ENCODE assay signal across 31 cellular contexts in genomic region chr1:170604065-170604464, GRCh38. TPM values are rescaled to one million over a fixed set of nuclear protein-coding genes. Genes with fewer than 3 reads are reported as not detected.
"Had no signal": no experiment of that assay in that cellular context is flagged by ENCODE, and none has a peak within 500 bp of the region (broad histone marks: within the 10 kb centered on the region; RNA-seq: fewer than 3 reads in every experiment).

No MANE protein-coding gene starts in this region.

- H3K36me3 Mint-ChIP-seq: activated CD4-positive, alpha-beta memory T cell treated with anti-CD3 and anti-CD28 coated beads for 36 hours; activated naive CD4-positive, alpha-beta T cell treated with anti-CD3 and anti-CD28 coated beads, Interleukin-2, amount 10 ng/mL, durations not matched to agents 7 days and 5 days; activated naive CD8-positive, alpha-beta T cell treated with anti-CD3 and anti-CD28 coated beads for 36 hours had no signal

- H3K4me3 ChIP-seq: breast epithelium, MG63, Peyer's patch, SJSA1 had no signal

- H3K36me3 ChIP-seq: MG63, Peyer's patch, SJSA1 had no signal

- H3K9me3 ChIP-seq: MG63, SJSA1 had no signal

- DNase-seq: activated CD4-positive, alpha-beta memory T cell treated with anti-CD3 and anti-CD28 coated beads for 36 hours; activated CD4-positive, alpha-beta T cell treated with anti-CD3 and anti-CD28 coated beads, Interleukin-2, amount 10 ng/mL, durations not matched to agents 7 days and 5 days; activated CD4-positive, CD25-positive, alpha-beta regulatory T cell; activated CD8-positive, alpha-beta memory T cell treated with anti-CD3 and anti-CD28 coated beads for 24 hours; activated gamma-delta T cell treated with Interleukin-2 at 50 U/mL for 16 hours; activated naive CD4-positive, alpha-beta T cell treated with anti-CD3 and anti-CD28 coated beads, Interleukin-2, amount 10 ng/mL, durations not matched to agents 7 days and 5 days; activated naive CD8-positive, alpha-beta T cell treated with anti-CD3 and anti-CD28 coated beads for 36 hours; activated T-cell treated with anti-CD3 and anti-CD28 coated beads for 4 hours; activated T-cell treated with anti-CD3 and anti-CD28 coated beads, Interleukin-2, amount 50 U/mL, for 72 hours; caudate nucleus; MG63; MV-4-11; NCI-H1092 treated with DMSO at 0.1 percent for 48 hours; NCI-H1417 treated with DMSO at 0.1 percent for 48 hours; NCI-H1694; NCI-H2029; NCI-H2107; NCI-H2171 treated with DMSO at 0.1 percent for 48 hours; NCI-H226; NCI-H526; NCI-H774; OCI-M1; Peyer's patch; SHP77; T-helper 1 cell had no signal

- H3K4me1 Mint-ChIP-seq: activated CD4-positive, alpha-beta T cell treated with anti-CD3 and anti-CD28 coated beads, Interleukin-2, amount 10 ng/mL, durations not matched to agents 7 days and 5 days; activated naive CD4-positive, alpha-beta T cell treated with anti-CD3 and anti-CD28 coated beads, Interleukin-2, amount 10 ng/mL, durations not matched to agents 7 days and 5 days; activated naive CD8-positive, alpha-beta T cell treated with anti-CD3 and anti-CD28 coated beads for 36 hours had no signal

- H3K4me1 ChIP-seq: breast epithelium, Peyer's patch, SJSA1 had no signal

- H3K27me3 Mint-ChIP-seq: activated CD4-positive, alpha-beta T cell treated with anti-CD3 and anti-CD28 coated beads, Interleukin-2, amount 10 ng/mL, durations not matched to agents 7 days and 5 days; activated naive CD4-positive, alpha-beta T cell treated with anti-CD3 and anti-CD28 coated beads, Interleukin-2, amount 10 ng/mL, durations not matched to agents 7 days and 5 days had no signal

- H3K27ac Mint-ChIP-seq: activated CD4-positive, alpha-beta memory T cell treated with anti-CD3 and anti-CD28 coated beads for 36 hours; activated CD4-positive, alpha-beta T cell treated with anti-CD3 and anti-CD28 coated beads, Interleukin-2, amount 10 ng/mL, durations not matched to agents 7 days and 5 days; activated naive CD4-positive, alpha-beta T cell treated with anti-CD3 and anti-CD28 coated beads, Interleukin-2, amount 10 ng/mL, durations not matched to agents 7 days and 5 days; activated naive CD8-positive, alpha-beta T cell treated with anti-CD3 and anti-CD28 coated beads for 36 hours; activated T-cell treated with anti-CD3 and anti-CD28 coated beads, Interleukin-2, amount 50 U/mL, for 72 hours; activated T-helper 2 cell treated with anti-CD3 and anti-CD28 coated beads, Interferon-gamma antibody, Interleukin-2, Interleukin-4, amounts not matched to agents 10 μg/mL and 5 μg/mL and 100 μg/mL, durations not matched to agents 14 hours and 24 hours and 36 hours had no signal

- H3K27me3 ChIP-seq: breast epithelium, MG63, Peyer's patch, SJSA1 had no signal

- H3K4me3 Mint-ChIP-seq: activated CD4-positive, alpha-beta memory T cell treated with anti-CD3 and anti-CD28 coated beads for 36 hours; activated CD4-positive, alpha-beta T cell treated with anti-CD3 and anti-CD28 coated beads, Interleukin-2, amount 10 ng/mL, durations not matched to agents 7 days and 5 days; activated naive CD4-positive, alpha-beta T cell treated with anti-CD3 and anti-CD28 coated beads, Interleukin-2, amount 10 ng/mL, durations not matched to agents 7 days and 5 days; activated naive CD8-positive, alpha-beta T cell treated with anti-CD3 and anti-CD28 coated beads for 36 hours; activated T-cell treated with anti-CD3 and anti-CD28 coated beads, Interleukin-2, amount 50 U/mL, for 72 hours had no signal

- ATAC-seq: activated T-cell treated with anti-CD3 and anti-CD28 coated beads, Interleukin-2, amount 50 U/mL, for 72 hours had no signal

- H3K27ac ChIP-seq: breast epithelium, Peyer's patch, SJSA1, VCaP had no signal

RNA-seq across cellular contexts. Expression of gene PRRX1, which starts 59.9 kb away (rescaled TPM):
- total RNA-seq: activated CD4-positive, alpha-beta memory T cell treated with anti-CD3 and anti-CD28 coated beads for 36 hours; activated CD4-positive, alpha-beta T cell treated with anti-CD3 and anti-CD28 coated beads, Interleukin-2, amount 10 ng/mL, durations not matched to agents 7 days and 5 days; activated naive CD8-positive, alpha-beta T cell treated with anti-CD3 and anti-CD28 coated beads for 36 hours; activated T-cell treated with anti-CD3 and anti-CD28 coated beads, Interleukin-2, amount 50 U/mL, for 72 hours; activated T-helper 2 cell treated with anti-CD3 and anti-CD28 coated beads, Interferon-gamma antibody, Interleukin-2, Interleukin-4, amounts not matched to agents 10 μg/mL and 5 μg/mL and 100 μg/mL, durations not matched to agents 14 hours and 24 hours and 36 hours; NCI-H460; T-helper 2 cell treated with Interferon-gamma antibody and Interleukin-4, amounts not matched to agents 100 ng/mL and 5 ng/mL, for 36 hours had no signal
